Comparison of ENCODE assay signal across 11 cellular contexts in the genomic region with DNA sequence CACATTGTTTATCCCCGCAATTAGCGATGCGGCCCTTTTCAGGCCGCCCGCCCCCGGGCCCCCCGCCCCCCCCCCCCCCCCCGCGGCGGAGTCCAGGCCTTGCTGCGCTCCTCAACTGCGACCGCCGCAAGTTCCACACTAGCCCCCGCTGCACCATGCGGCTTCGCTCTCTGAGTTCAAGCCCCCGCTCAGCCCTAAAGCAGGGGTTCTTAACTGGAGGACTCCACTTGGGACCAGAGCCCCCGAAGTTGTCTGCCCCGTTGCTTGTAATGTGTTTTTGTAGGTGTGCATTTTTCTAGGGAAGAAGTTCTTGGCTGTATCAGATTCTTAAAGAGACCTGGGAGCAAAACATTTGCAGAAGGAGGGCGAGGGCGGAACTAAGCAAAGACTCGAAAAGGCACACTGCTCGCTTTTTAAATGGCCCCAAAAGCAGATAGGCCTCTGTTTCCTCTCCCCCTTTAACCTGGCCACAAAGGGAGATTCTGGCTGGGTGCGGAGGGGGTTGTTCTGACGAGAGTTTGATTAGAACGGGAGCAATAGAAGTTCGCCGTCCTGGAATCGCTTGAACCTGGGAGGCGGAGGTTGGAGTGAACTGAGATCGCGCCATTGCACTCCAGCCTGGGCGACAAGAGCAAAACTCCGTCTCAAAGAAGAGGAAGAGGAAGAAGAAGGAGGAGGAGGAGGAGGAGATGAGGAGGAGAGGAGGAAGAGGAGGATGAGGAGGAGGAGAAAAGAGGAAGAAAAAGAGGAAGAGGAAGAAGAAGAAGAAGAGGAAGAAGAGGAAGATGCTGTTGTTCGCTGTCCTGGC. TPM values are rescaled to one million over a fixed set of nuclear protein-coding genes. Genes with fewer than 3 reads are reported as not detected.
DNase-seq lines count a peak whose midpoint lies in the region; ATAC-seq and TF ChIP-seq lines count a peak whose summit lies in the region.
"Had no signal": no experiment of that assay in that cellular context is flagged by ENCODE, and none has a peak within 500 bp of the region (broad histone marks: within the 10 kb centered on the region; RNA-seq: fewer than 3 reads in every experiment).

No MANE protein-coding gene starts in this region.

- peaks cover 71 to 85% (median 80%) of the 10 kb centered on the region in 5 donors for H3K27me3 Mint-ChIP-seq in naive thymus-derived CD4-positive, alpha-beta T cell

- in situ Hi-C loops in astrocyte of the cerebellum (cut with HindIII; ENCODE audit: low sequenced_read_pairs), result no loop called here

- H3K27ac Mint-ChIP-seq in naive thymus-derived CD4-positive, alpha-beta T cell, result peak overlapping the region in 2 of 9 donors; percentile 30 to 82

- no peak for TF ChIP-seq CTCF in astrocyte of the cerebellum (IDR thresholded peaks at IDR 0.05; ENCODE audit: low read depth, low read length, missing control alignments)
- no peak for TF ChIP-seq CTCF in vagina (IDR thresholded peaks at IDR 0.05)

- DNase-seq in cardiac septum (ENCODE audit: low spot score) (peak; percentile 14), Right ventricle myocardium inferior (ENCODE audit: missing footprints) (no peak), astrocyte of the cerebellum (ENCODE audit: low read depth) (no peak), vagina (ENCODE audit: extremely low spot score in 2 of 2) (no peak), cerebellar cortex (ENCODE audit: low spot score) (no peak)
- no peak for DNase-seq in naive thymus-derived CD4-positive, alpha-beta T cell
- DNase-seq: NCI-H1694 had no signal

- peaks cover 25 to 70% (median 61%) of the 10 kb centered on the region in 7 donors for H3K4me1 Mint-ChIP-seq in naive thymus-derived CD4-positive, alpha-beta T cell

- TF ChIP-seq POLR2A in vagina (IDR thresholded peaks at IDR 0.05), result no peak

- POLR2A ChIA-PET in naive thymus-derived CD4-positive, alpha-beta T cell (lab: Charles Lee), result no interaction called here

- H3K4me1 ChIP-seq in naive thymus-derived CD4-positive, alpha-beta T cell (ENCODE audit: control insufficient read depth in 2 of 2, insufficient read depth in 2 of 2, low read length in 2 of 2), result peaks cover 11 to 16% of the 10 kb centered on the region in 2 donors
- peaks cover 49% of the 10 kb centered on the region for H3K4me1 ChIP-seq in vagina

- H3K4me3 ChIP-seq in astrocyte of the cerebellum (ENCODE audit: low read depth, low read length) (peak overlapping the region; percentile 26), vagina (peak overlapping the region; percentile 22 to 29)
- H3K4me3 ChIP-seq in naive thymus-derived CD4-positive, alpha-beta T cell (ENCODE audit: low read length), result no peak overlapping the region

- CTCF ChIA-PET in naive thymus-derived CD4-positive, alpha-beta T cell (lab: Charles Lee), result no interaction called here

- H3K36me3 ChIP-seq in naive thymus-derived CD4-positive, alpha-beta T cell (ENCODE audit: control insufficient read depth in 2 of 3, insufficient read depth in 3 of 3, low read length in 3 of 3), result no peaks in the 10 kb centered on the region
- H3K36me3 ChIP-seq in vagina, result no peaks in the 10 kb centered on the region

- peaks cover 0 to 28% (median 2%) of the 10 kb centered on the region in 11 donors for H3K9me3 Mint-ChIP-seq in naive thymus-derived CD4-positive, alpha-beta T cell

- peaks cover 0 to 3% (median 2%) of the 10 kb centered on the region in 5 donors for H3K36me3 Mint-ChIP-seq in naive thymus-derived CD4-positive, alpha-beta T cell

- no peaks in the 10 kb centered on the region for H3K9me3 ChIP-seq in naive thymus-derived CD4-positive, alpha-beta T cell (ENCODE audit: control insufficient read depth in 2 of 3, low read length in 3 of 3)
- no peaks in the 10 kb centered on the region for H3K9me3 ChIP-seq in vagina

- peaks cover 19 to 28% of the 10 kb centered on the region in 2 donors for H3K27me3 ChIP-seq in naive thymus-derived CD4-positive, alpha-beta T cell (ENCODE audit: control insufficient read depth in 2 of 2, insufficient read depth in 2 of 2, low read length in 2 of 2)
- peaks cover 5% of the 10 kb centered on the region for H3K27me3 ChIP-seq in vagina

- no peak overlapping the region for H3K27ac ChIP-seq in naive thymus-derived CD4-positive, alpha-beta T cell (ENCODE audit: low read depth, low read length)
- peak overlapping the region; percentile 35 for H3K27ac ChIP-seq in vagina

- peak overlapping the region in 9 of 10 donors; percentile 27 to 73 (median 52) for H3K4me3 Mint-ChIP-seq in naive thymus-derived CD4-positive, alpha-beta T cell

- intact Hi-C loops in cardiac septum (cut with DNase I) (loop anchor here (10.0 kb wide), 1 partner anchor 372 kb away; no protein-coding TSS in a partner anchor), Right ventricle myocardium inferior (cut with DNase I) (no loop called here), vagina (cut with DNase I) (loop anchor here (10.0 kb wide), 1 partner anchor 362 kb away; no protein-coding TSS in a partner anchor)
- intact Hi-C loops in naive thymus-derived CD4-positive, alpha-beta T cell (cut with micrococcal nuclease), result loop anchor here in 1 of 2 donors (2.0 to 10.0 kb wide), 2 partner anchors 368 to 1038 kb away; partner anchors contain the start of gene CRMP1

- ATAC-seq in Right ventricle myocardium inferior (no peak), GM21528 (IDR thresholded peaks at IDR 0.05; ENCODE audit: low FRiP score, unreplicated experiment) (no peak), HG03045 (IDR thresholded peaks at IDR 0.05; ENCODE audit: unreplicated experiment) (no peak)
- no peak for ATAC-seq in naive thymus-derived CD4-positive, alpha-beta T cell
- ATAC-seq: GM12878 had no signal

RNA-seq across cellular contexts. Expression of gene MSX1, which starts 2.3 kb away (rescaled TPM):
- total RNA-seq in cardiac septum (5.0 TPM), Right ventricle myocardium inferior (2.7 TPM), vagina (31.4 TPM)
- total RNA-seq in naive thymus-derived CD4-positive, alpha-beta T cell, result not detected
- not detected for polyA plus RNA-seq in naive thymus-derived CD4-positive, alpha-beta T cell
- polyA plus RNA-seq: keratinocyte had no signal
